ENCODE assay signal across 8 cellular contexts in the genomic region with DNA sequence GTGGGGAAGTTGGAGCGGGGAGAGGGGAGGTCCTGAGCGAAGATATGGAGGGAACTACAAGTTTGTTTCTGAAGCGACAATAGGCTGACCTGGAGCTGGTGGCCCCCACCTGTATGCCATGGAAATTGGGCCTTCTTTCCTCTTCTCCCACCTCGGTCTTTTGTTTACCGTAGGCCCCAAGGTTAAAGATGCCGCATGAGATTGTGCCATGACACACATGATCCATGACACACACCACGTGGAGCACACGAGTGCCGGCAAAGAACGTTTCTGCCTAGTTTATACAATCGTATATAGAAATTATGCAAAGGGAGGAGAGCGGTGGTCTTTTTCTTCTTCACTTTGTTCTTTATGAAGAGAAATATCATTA. TPM values are rescaled to one million over a fixed set of nuclear protein-coding genes. Genes with fewer than 3 reads are reported as not detected.
DNase-seq lines count a peak whose midpoint lies in the region; ATAC-seq, FAIRE-seq and TF ChIP-seq lines count a peak whose summit lies in the region.

No MANE protein-coding gene starts in this region.

- TF ChIP-seq CTCF in DND-41 (IDR thresholded peaks at IDR 0.05; ENCODE audit: borderline replicate concordance, extremely low read depth, low read length, poor library complexity, severe bottlenecking), result no peak
- no peak for TF ChIP-seq CTCF in NB4 (IDR thresholded peaks at IDR 0.05; ENCODE audit: low read depth, low read length)
- no peak for TF ChIP-seq CTCF in K562 (IDR thresholded peaks at IDR 0.05 in 2 of 3, conservative IDR thresholded peaks at IDR 0.05 in 1 of 3; ENCODE audit: insufficient read depth in 2 of 3, low read depth in 1 of 3, low read length in 3 of 3)

- H2AFZ ChIP-seq in DND-41 (ENCODE audit: low read depth, low read length) (peak overlapping the region; percentile 93), K562 (ENCODE audit: low read depth, low read length) (peak overlapping the region; percentile 94)

- H3K79me2 ChIP-seq in DND-41 (ENCODE audit: insufficient read depth, low read length) (peaks cover 56% of the 10 kb centered on the region), K562 (ENCODE audit: control insufficient read depth, insufficient read depth, low read length) (peaks cover 52% of the 10 kb centered on the region)

- H3K4me3 Mint-ChIP-seq in stimulated activated effector memory CD8-positive, alpha-beta T cell treated with anti-CD3 and anti-CD28 coated beads, Interleukin-12 subunit alpha, Interleukin-12 subunit beta, amount 100 ng/mL, for 72 hours, result peak overlapping the region; percentile 96

- H3K27ac ChIP-seq in DND-41 (ENCODE audit: low read length), result peak overlapping the region; percentile 90
- H3K27ac ChIP-seq in K562 (ENCODE audit: extremely low read depth, low read depth, low read length), result peak overlapping the region; percentile 89

- intact Hi-C loops in K562 (cut with micrococcal nuclease), result loop anchor here (5.0 kb wide), 1 partner anchor 57 kb away; the partner anchor contains the start of gene SLC30A9
- intact Hi-C loops in left colon (cut with DNase I, micrococcal nuclease), result no loop called here

- no peaks in the 10 kb centered on the region for H3K9me1 ChIP-seq in K562 (ENCODE audit: control insufficient read depth, insufficient read depth, low read length)

- no peaks in the 10 kb centered on the region for H3K9me3 ChIP-seq in DND-41 (ENCODE audit: insufficient read depth, low read length, severe bottlenecking)
- H3K9me3 ChIP-seq in K562 (replicated peaks; ENCODE audit: control insufficient read depth, insufficient read depth, low read depth, low read length), result no peaks in the 10 kb centered on the region

- in situ Hi-C loops in K562 (cut with MboI), result no loop called here

- BruUV-seq in K562 (replicated peaks; lab: Mats Ljungman, UMichigan), result no TSS peak

- H3K9ac ChIP-seq in DND-41 (ENCODE audit: low read depth, low read length) (peak overlapping the region; percentile 80), K562 (ENCODE audit: insufficient read depth in 1 of 2, low read depth in 2 of 2, low read length in 2 of 2) (peak overlapping the region; percentile 79 to 94)

- POLR2A ChIA-PET in K562 (lab: Yijun Ruan, JAX), result interaction anchor here (1.0 to 3.0 kb wide), 4 partner anchors 9 to 15 kb away, joined by 3 to 9 read pairs (median 5); no protein-coding TSS in a partner anchor

- H3K4me1 ChIP-seq in DND-41 (ENCODE audit: insufficient read depth, low read length) (peaks cover 48% of the 10 kb centered on the region), K562 (replicated peaks in 1 of 2; ENCODE audit: control insufficient read depth in 2 of 2, insufficient read depth in 2 of 2, low read length in 2 of 2) (peaks cover 5 to 6% of the 10 kb centered on the region in 2 experiments; a peak in 3 of 5 replicates)

- H3K36me3 ChIP-seq in DND-41 (ENCODE audit: insufficient read depth, low read length) (peaks cover 33% of the 10 kb centered on the region), K562 (ENCODE audit: control insufficient read depth, insufficient read depth, low read length) (peaks cover 34% of the 10 kb centered on the region)

- peak overlapping the region; percentile 97 for H3K27ac Mint-ChIP-seq in stimulated activated effector memory CD8-positive, alpha-beta T cell treated with anti-CD3 and anti-CD28 coated beads, Interleukin-12 subunit alpha, Interleukin-12 subunit beta, amount 100 ng/mL, for 72 hours

- peaks cover 56% of the 10 kb centered on the region for H3K36me3 Mint-ChIP-seq in stimulated activated effector memory CD8-positive, alpha-beta T cell treated with anti-CD3 and anti-CD28 coated beads, Interleukin-12 subunit alpha, Interleukin-12 subunit beta, amount 100 ng/mL, for 72 hours

- TF ChIP-seq RAD21 in K562 (CRISPR knock-in tag; conservative IDR thresholded peaks at IDR 0.05 in 1 of 2, IDR thresholded peaks at IDR 0.05 in 1 of 2), result no peak

- peaks cover 5% of the 10 kb centered on the region for H3K9me3 Mint-ChIP-seq in stimulated activated effector memory CD8-positive, alpha-beta T cell treated with anti-CD3 and anti-CD28 coated beads, Interleukin-12 subunit alpha, Interleukin-12 subunit beta, amount 100 ng/mL, for 72 hours

- WGBS in K562 (ENCODE audit: insufficient coverage, low coverage, missing lambda C conversion rate), result 3% methylated on average over 10 of the region's 12 CpGs

- peaks cover 20% of the 10 kb centered on the region for H4K20me1 ChIP-seq in DND-41 (ENCODE audit: insufficient read depth, low read length)
- no peaks in the 10 kb centered on the region for H4K20me1 ChIP-seq in K562 (replicated peaks; ENCODE audit: control insufficient read depth, insufficient read depth, low read length)

- no peaks in the 10 kb centered on the region for H3K27me3 ChIP-seq in DND-41 (ENCODE audit: insufficient read depth, low read length, poor library complexity)
- peaks cover 0 to 4% of the 10 kb centered on the region in 2 experiments; a peak in 2 of 5 replicates for H3K27me3 ChIP-seq in K562 (ENCODE audit: control insufficient read depth in 2 of 2, insufficient read depth in 2 of 2, low read length in 2 of 2)

- CTCF ChIA-PET in K562 (lab: Yijun Ruan, JAX; ENCODE audit: low intra/inter-chr PET ratio), result no interaction called here

- DNase-seq in DND-41 (no peak), NB4 (ENCODE audit: low read depth) (peak; percentile 64), K562 (ENCODE audit: extremely low read depth in 1 of 4, low spot score in 3 of 4) (peak; percentile 32 to 59 (median 36)), left colon (no peak), GDM1 (lab: John Stamatoyannopoulos, UW) (no peak)
- no peak for DNase-seq in stimulated activated effector memory CD8-positive, alpha-beta T cell treated with anti-CD3 and anti-CD28 coated beads, Interleukin-12 subunit alpha, Interleukin-12 subunit beta, amount 100 ng/mL, for 72 hours (ENCODE audit: low spot score in 2 of 2)
- DNase-seq in central memory CD4-positive, alpha-beta T cell, result no peak

- no peak for FAIRE-seq in K562 (lab: Jason Lieb, UNC)

- H3K4me1 Mint-ChIP-seq in stimulated activated effector memory CD8-positive, alpha-beta T cell treated with anti-CD3 and anti-CD28 coated beads, Interleukin-12 subunit alpha, Interleukin-12 subunit beta, amount 100 ng/mL, for 72 hours, result peaks cover 33% of the 10 kb centered on the region

- TF ChIP-seq POLR2A in NB4 (IDR thresholded peaks at IDR 0.05; ENCODE audit: extremely low read depth, insufficient read length) (no peak), K562 (conservative IDR thresholded peaks at IDR 0.05) (no peak)

- ATAC-seq in DND-41 (ENCODE audit: insufficient read depth, low read depth), result peak; percentile 15
- peak; percentile 9 for ATAC-seq in GM21717 (IDR thresholded peaks at IDR 0.05; ENCODE audit: unreplicated experiment)
- ATAC-seq in K562, result peak; percentile 66
- peak; percentile 50 for ATAC-seq in left colon
- peak; percentile 77 for ATAC-seq in stimulated activated effector memory CD8-positive, alpha-beta T cell treated with anti-CD3 and anti-CD28 coated beads, Interleukin-12 subunit alpha, Interleukin-12 subunit beta, amount 100 ng/mL, for 72 hours

- peak overlapping the region; percentile 78 to 82 for H3K4me3 ChIP-seq in DND-41 (ENCODE audit: low read depth in 1 of 2, low read length in 2 of 2)
- peak overlapping the region; percentile 96 for H3K4me3 ChIP-seq in NB4 (ENCODE audit: low read depth, low read length)
- H3K4me3 ChIP-seq in K562, result peak overlapping the region; percentile 73

- H3K4me2 ChIP-seq in DND-41 (ENCODE audit: insufficient read depth, low read length) (peak overlapping the region; percentile 88), K562 (ENCODE audit: insufficient read depth, low read length) (peak overlapping the region; percentile 88)

- no peak for TF ChIP-seq EP300 in K562 (IDR thresholded peaks at IDR 0.05; ENCODE audit: low read length)

RNA-seq across cellular contexts. Expression of gene TMEM33, which starts 0.4 kb away (rescaled TPM):
- 109 and 116 TPM in 2 replicates for total RNA-seq in K562 (2011; cell fraction: chromatin; rRNA removed; ENCODE audit: low replicate concordance)
- total RNA-seq in K562 (2011; cell fraction: nucleolus; rRNA removed), result 96.6 and 110 TPM in 2 replicates
- 114 and 117 TPM in 2 replicates for total RNA-seq in K562 (2011; cell fraction: nucleoplasm; rRNA removed)
- total RNA-seq in K562 (2014; rRNA removed) (45.0 and 46.3 TPM in 2 replicates), K562 (2014; rRNA removed; fragmentation: Illumina TruSeq; extraction: Trizol) (68.5 and 69.4 TPM in 2 replicates), K562 (2015; rRNA removed; fragmentation: Illumina TruSeq; extraction: Trizol) (61.4 and 67.9 TPM in 2 replicates), K562 (2021) (83.5 and 85.9 TPM in 2 replicates), left colon (10 to 100 TPM; 74.5 to 76.3 TPM)
- polyA plus RNA-seq in K562 (2011; rRNA removed) (75.3 and 81.6 TPM in 2 replicates), K562 (2014; fragmentation: Illumina TruSeq; extraction: Trizol) (65.8 and 73.2 TPM in 2 replicates), K562 (2014; fragmentation: Nextera tagmentation; extraction: Ambion mirVana) (10 to 100 TPM; 16.8 to 35.7 TPM), K562 (2014; rRNA removed) (34.0 and 53.7 TPM in 2 replicates)
- polyA plus RNA-seq in K562 (2011; cell fraction: cytosol; rRNA removed), result 69.4 and 88.9 TPM in 2 replicates
- 22.5 and 25.7 TPM in 2 replicates for polyA plus RNA-seq in K562 (2011; cell fraction: nucleus; rRNA removed)
- 33.8 and 37.7 TPM in 2 replicates for polyA plus RNA-seq in K562 (2012)
- 163 and 164 TPM in 2 replicates for polyA minus RNA-seq in K562 (2011; rRNA and poly(A)+ RNA removed)
- 71.4 and 118 TPM in 2 replicates for polyA minus RNA-seq in K562 (2011; cell fraction: cytosol; rRNA and poly(A)+ RNA removed)
- polyA minus RNA-seq in K562 (2011; cell fraction: nucleus; rRNA and poly(A)+ RNA removed), result 15.2 and 27.7 TPM in 2 replicates

RNA-seq across cellular contexts. Expression of gene DCAF4L1, which starts 45.9 kb away (rescaled TPM):
- 0.30 and 1.4 TPM in 2 replicates for total RNA-seq in K562 (2011; cell fraction: chromatin; rRNA removed; ENCODE audit: low replicate concordance)
- 0.33 and 0.39 TPM in 2 replicates for total RNA-seq in K562 (2011; cell fraction: nucleolus; rRNA removed)
- total RNA-seq in K562 (2011; cell fraction: nucleoplasm; rRNA removed), result 0.51 and 0.99 TPM in 2 replicates
- total RNA-seq in K562 (2014; rRNA removed) (0.24 and 0.64 TPM in 2 replicates), K562 (2014; rRNA removed; fragmentation: Illumina TruSeq; extraction: Trizol) (0.40 and 0.48 TPM in 2 replicates), K562 (2015; rRNA removed; fragmentation: Illumina TruSeq; extraction: Trizol) (0.38 and 0.54 TPM in 2 replicates), K562 (2021) (0.25 and 0.27 TPM in 2 replicates), left colon (under 1 TPM; 0.06 to 0.12 TPM)
- polyA plus RNA-seq in K562 (2011; rRNA removed) (0.17 and 0.28 TPM in 2 replicates), K562 (2014; fragmentation: Illumina TruSeq; extraction: Trizol) (0.30 and 0.36 TPM in 2 replicates), K562 (2014; fragmentation: Nextera tagmentation; extraction: Ambion mirVana) (under 1 TPM; 0.17 to 0.37 TPM), K562 (2014; rRNA removed) (0.32 and 0.38 TPM in 2 replicates)
- polyA plus RNA-seq in K562 (2011; cell fraction: cytosol; rRNA removed), result 0.03 and 0.18 TPM in 2 replicates
- polyA plus RNA-seq in K562 (2011; cell fraction: nucleus; rRNA removed), result 0.61 and 0.93 TPM in 2 replicates
- 0.25 and 0.37 TPM in 2 replicates for polyA plus RNA-seq in K562 (2012)
- polyA minus RNA-seq in K562 (2011; rRNA and poly(A)+ RNA removed), result 0.21 and 0.36 TPM in 2 replicates
- not detected in 2 replicates for polyA minus RNA-seq in K562 (2011; cell fraction: cytosol; rRNA and poly(A)+ RNA removed)
- polyA minus RNA-seq in K562 (2011; cell fraction: nucleus; rRNA and poly(A)+ RNA removed), result 0.40 and 0.78 TPM in 2 replicates

RNA-seq across cellular contexts. Expression of gene SLC30A9, which starts 54.7 kb away (rescaled TPM):
- 35.4 and 63.7 TPM in 2 replicates for total RNA-seq in K562 (2011; cell fraction: chromatin; rRNA removed; ENCODE audit: low replicate concordance)
- 28.8 and 32.2 TPM in 2 replicates for total RNA-seq in K562 (2011; cell fraction: nucleolus; rRNA removed)
- 30.2 and 45.2 TPM in 2 replicates for total RNA-seq in K562 (2011; cell fraction: nucleoplasm; rRNA removed)
- total RNA-seq in K562 (2014; rRNA removed) (41.7 and 44.2 TPM in 2 replicates), K562 (2014; rRNA removed; fragmentation: Illumina TruSeq; extraction: Trizol) (63.8 and 76.2 TPM in 2 replicates), K562 (2015; rRNA removed; fragmentation: Illumina TruSeq; extraction: Trizol) (63.6 and 70.5 TPM in 2 replicates), K562 (2021) (54.5 and 56.3 TPM in 2 replicates), left colon (10 to 100 TPM; 69.4 to 74.5 TPM)
- polyA plus RNA-seq in K562 (2011; rRNA removed) (61.1 and 73.5 TPM in 2 replicates), K562 (2014; fragmentation: Illumina TruSeq; extraction: Trizol) (45.7 and 51.6 TPM in 2 replicates), K562 (2014; fragmentation: Nextera tagmentation; extraction: Ambion mirVana) (10 to 100 TPM; 14.7 to 16.6 TPM), K562 (2014; rRNA removed) (41.0 and 41.1 TPM in 2 replicates)
- 26.1 and 39.2 TPM in 2 replicates for polyA plus RNA-seq in K562 (2011; cell fraction: cytosol; rRNA removed)
- polyA plus RNA-seq in K562 (2011; cell fraction: nucleus; rRNA removed), result 18.3 and 24.8 TPM in 2 replicates
- polyA plus RNA-seq in K562 (2012), result 32.1 and 37.2 TPM in 2 replicates
- 88.7 and 105 TPM in 2 replicates for polyA minus RNA-seq in K562 (2011; rRNA and poly(A)+ RNA removed)
- polyA minus RNA-seq in K562 (2011; cell fraction: cytosol; rRNA and poly(A)+ RNA removed), result 44.9 and 47.5 TPM in 2 replicates
- 42.4 and 48.4 TPM in 2 replicates for polyA minus RNA-seq in K562 (2011; cell fraction: nucleus; rRNA and poly(A)+ RNA removed)

Comparison
In these comparisons a context has a peak if more than half of its experiments do, and no peak if none do; other contexts are left out.
1. ATAC-seq: peak in every context shown above with its lines; median percentile 77 in stimulated activated effector memory CD8-positive, alpha-beta T cell treated with anti-CD3 and anti-CD28 coated beads, Interleukin-12 subunit alpha, Interleukin-12 subunit beta, amount 100 ng/mL, for 72 hours; 66 in K562; 50 in left colon; 15 in DND-41; 9 in GM21717.
2. DNase-seq: peak in NB4 (single experiment) and K562 (4 of 4); none in DND-41 (single experiment), left colon (0 of 2), stimulated activated effector memory CD8-positive, alpha-beta T cell treated with anti-CD3 and anti-CD28 coated beads, Interleukin-12 subunit alpha, Interleukin-12 subunit beta, amount 100 ng/mL, for 72 hours (0 of 2), central memory CD4-positive, alpha-beta T cell (single experiment) and GDM1 (single experiment).
3. Peak in every context shown above with its lines, with median percentiles within 50 percentile points of each other: H3K4me3 ChIP-seq.